Comparison of ENCODE assay signal across 15 cellular contexts in genomic region chr7:6480323-6480660, GRCh38. TPM values are rescaled to one million over a fixed set of nuclear protein-coding genes. Genes with fewer than 3 reads are reported as not detected.
DNase-seq lines count a peak whose midpoint lies in the region; ATAC-seq and TF ChIP-seq lines count a peak whose summit lies in the region.
"Had no signal": no experiment of that assay in that cellular context is flagged by ENCODE, and none has a peak within 500 bp of the region (broad histone marks: within the 10 kb centered on the region; RNA-seq: fewer than 3 reads in every experiment).

No MANE protein-coding gene starts in this region.

- H3K27me3 Mint-ChIP-seq in chondrocyte (ENCODE audit: low read depth) = no peaks in the 10 kb centered on the region
- H3K27me3 Mint-ChIP-seq: stimulated activated naive CD8-positive, alpha-beta T cell treated with anti-CD3 and anti-CD28 coated beads, Interleukin-15, amount 100 ng/mL, for 72 hours had no signal

- peak overlapping the region; percentile 29 to 92 (median 54); a peak in 21 of 22 replicates for H3K9ac ChIP-seq in BLaER1 treated with 17β-estradiol and CSF1 and Interleukin-3, amounts not matched to agents 10 nM and 100 nM

- H3K36me3 ChIP-seq in BLaER1 treated with 17β-estradiol and CSF1 and Interleukin-3, amounts not matched to agents 10 nM and 100 nM = peaks cover 0 to 68% (median 39%) of the 10 kb centered on the region in 11 experiments; a peak in 18 of 22 replicates
- peaks cover 40% of the 10 kb centered on the region for H3K36me3 ChIP-seq in osteoblast (ENCODE audit: insufficient read depth, low read length)
- H3K36me3 ChIP-seq: pancreas had no signal

- peaks cover 74 to 86% (median 85%) of the 10 kb centered on the region in 11 experiments; a peak in 21 of 22 replicates for H4K20me1 ChIP-seq in BLaER1 treated with 17β-estradiol and CSF1 and Interleukin-3, amounts not matched to agents 10 nM and 100 nM
- H4K20me1 ChIP-seq in osteoblast (ENCODE audit: insufficient read depth, low read length) = peaks cover 77% of the 10 kb centered on the region

- H3K4me1 Mint-ChIP-seq in chondrocyte (ENCODE audit: low read depth) = peaks cover 80% of the 10 kb centered on the region

- peaks cover 87% of the 10 kb centered on the region for H3K79me2 ChIP-seq in osteoblast (ENCODE audit: insufficient read depth, low read length)

- peak overlapping the region; percentile 89 for H3K27ac Mint-ChIP-seq in chondrocyte (ENCODE audit: unreplicated experiment)

- peak overlapping the region in 9 of 11 experiments; percentile 0 to 59 (median 39); a peak in 13 of 22 replicates for H3K27ac ChIP-seq in BLaER1 treated with 17β-estradiol and CSF1 and Interleukin-3, amounts not matched to agents 10 nM and 100 nM
- peak overlapping the region; percentile 47 for H3K27ac ChIP-seq in osteoblast (ENCODE audit: low read depth, low read length)
- H3K27ac ChIP-seq: lower lobe of right lung, pancreas had no signal

- peaks cover 81 to 87% (median 85%) of the 10 kb centered on the region in 10 experiments for H3K4me1 ChIP-seq in BLaER1 treated with 17β-estradiol and CSF1 and Interleukin-3, amounts not matched to agents 10 nM and 100 nM
- H3K4me1 ChIP-seq in osteoblast (ENCODE audit: insufficient read depth, low read length) = peaks cover 58% of the 10 kb centered on the region

- H3K9me3 ChIP-seq in BLaER1 treated with 17β-estradiol and CSF1 and Interleukin-3, amounts not matched to agents 10 nM and 100 nM (replicated peaks in 1 of 11) = no peaks in the 10 kb centered on the region
- H3K9me3 ChIP-seq in osteoblast (ENCODE audit: low read depth, low read length) = no peaks in the 10 kb centered on the region
- H3K9me3 ChIP-seq: HAP-1, lower lobe of right lung, pancreas had no signal

- no peak overlapping the region for H2AFZ ChIP-seq in osteoblast (ENCODE audit: low read length)

- peak; percentile 29 for DNase-seq in GM03348 (ENCODE audit: low spot score)
- DNase-seq in chondrocyte (ENCODE audit: low spot score) = no peak
- no peak for DNase-seq in osteoblast (ENCODE audit: insufficient read length, low spot score, missing footprints)
- no peak for DNase-seq in DMS53 treated with DMSO at 0.1 percent for 48 hours (lab: John Stamatoyannopoulos, UW; ENCODE audit: unreplicated experiment)
- DNase-seq in EL = no peak
- DNase-seq: DMS53; effector CD8-positive, alpha-beta T cell; lower lobe of right lung; NCI-H748 treated with DMSO at 0.1 percent for 48 hours; stimulated activated CD4-positive, alpha-beta T cell treated with anti-CD3 and anti-CD28 coated beads, Interleukin-4, amount 100 ng/mL, for 4 hours; stimulated activated naive CD8-positive, alpha-beta T cell treated with anti-CD3 and anti-CD28 coated beads, Interleukin-15, amount 100 ng/mL, for 72 hours had no signal

- H3K4me3 ChIP-seq in BLaER1 treated with 17β-estradiol and CSF1 and Interleukin-3, amounts not matched to agents 10 nM and 100 nM = peak overlapping the region in 6 of 10 experiments; percentile 4 to 35 (median 30); a peak in 7 of 20 replicates
- peak overlapping the region; percentile 91 for H3K4me3 ChIP-seq in osteoblast (ENCODE audit: insufficient read depth, low read length)
- H3K4me3 ChIP-seq: HAP-1, lower lobe of right lung had no signal

- ATAC-seq in HG03457 (IDR thresholded peaks at IDR 0.05; ENCODE audit: unreplicated experiment) = no peak
- ATAC-seq: lower lobe of right lung; pancreas; stimulated activated naive CD8-positive, alpha-beta T cell treated with anti-CD3 and anti-CD28 coated beads, Interleukin-15, amount 100 ng/mL, for 72 hours had no signal

- TF ChIP-seq CTCF in chondrocyte (IDR thresholded peaks at IDR 0.05) (no peak), osteoblast (IDR thresholded peaks at IDR 0.05; ENCODE audit: extremely low read depth, low read depth, low read length) (no peak)

- H3K9me3 Mint-ChIP-seq in chondrocyte (ENCODE audit: low read depth) = peaks cover 4% of the 10 kb centered on the region
- H3K9me3 Mint-ChIP-seq: stimulated activated naive CD8-positive, alpha-beta T cell treated with anti-CD3 and anti-CD28 coated beads, Interleukin-15, amount 100 ng/mL, for 72 hours had no signal

- peak overlapping the region; percentile 78 to 96 (median 87) for H3K4me2 ChIP-seq in BLaER1 treated with 17β-estradiol and CSF1 and Interleukin-3, amounts not matched to agents 10 nM and 100 nM
- peak overlapping the region; percentile 96 for H3K4me2 ChIP-seq in osteoblast (ENCODE audit: insufficient read depth, low read length)

- H3K4me3 Mint-ChIP-seq in chondrocyte (ENCODE audit: unreplicated experiment) = peak overlapping the region; percentile 96

- no peaks in the 10 kb centered on the region for H3K27me3 ChIP-seq in BLaER1 treated with 17β-estradiol and CSF1 and Interleukin-3, amounts not matched to agents 10 nM and 100 nM
- no peaks in the 10 kb centered on the region for H3K27me3 ChIP-seq in osteoblast (ENCODE audit: insufficient read depth, low read length)
- H3K27me3 ChIP-seq: pancreas had no signal

- H3K36me3 Mint-ChIP-seq in chondrocyte (ENCODE audit: low read depth) = peaks cover 23% of the 10 kb centered on the region

RNA-seq across cellular contexts. Expression of gene KDELR2, which starts 3.7 kb away (rescaled TPM):
- 303 to 382 TPM (median 312 TPM) in 3 replicates for total RNA-seq in chondrocyte
- total RNA-seq in osteoblast = 218 and 245 TPM in 2 replicates

RNA-seq across cellular contexts. Expression of gene DAGLB, which starts 32.5 kb away (rescaled TPM):
- total RNA-seq in chondrocyte (23.9 to 30.5 TPM (median 30.0 TPM) in 3 replicates), osteoblast (17.1 and 17.4 TPM in 2 replicates)
